ENCODE assay signal across 8 cellular contexts in the genomic region with DNA sequence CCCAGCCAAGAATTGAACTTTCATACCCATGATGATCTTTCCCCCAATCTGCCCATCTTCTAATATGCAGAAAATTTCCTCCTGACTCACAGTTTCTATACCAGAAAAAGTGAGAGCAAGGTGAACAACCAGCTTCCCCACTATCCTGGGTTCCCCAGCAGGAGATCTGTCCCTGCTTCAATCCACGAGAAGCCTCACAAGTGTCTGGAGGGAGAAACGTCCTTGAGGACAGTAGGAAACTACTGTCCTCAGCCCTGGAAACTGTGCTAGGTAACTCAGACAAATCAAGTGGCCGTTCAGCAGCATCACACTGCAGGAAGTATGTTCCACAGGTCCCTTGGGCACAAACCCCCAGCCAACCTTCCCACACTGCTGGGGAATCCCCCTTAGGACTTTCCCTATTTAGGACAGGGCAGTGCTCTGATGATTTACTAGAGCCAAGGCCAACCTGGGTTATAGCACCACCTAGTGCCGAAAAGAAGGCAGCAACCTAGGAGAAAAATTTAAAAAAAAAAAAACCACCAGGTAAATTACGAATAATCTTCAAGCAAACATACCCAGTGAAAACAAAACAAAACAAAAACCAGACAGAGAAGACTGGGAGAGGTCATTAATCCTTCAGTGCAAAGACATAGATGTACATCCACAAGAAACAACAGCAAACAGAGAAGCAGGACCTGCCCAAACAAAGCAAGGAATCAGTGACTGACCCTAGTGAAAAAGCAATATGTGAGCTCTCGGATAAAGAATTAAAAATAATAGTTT. TPM values are rescaled to one million over a fixed set of nuclear protein-coding genes. Genes with fewer than 3 reads are reported as not detected.
A peak's percentile ranks its signal among the peaks of the same experiment; 100 is the strongest.
DNase-seq lines count a peak whose midpoint lies in the region; ATAC-seq and TF ChIP-seq lines count a peak whose summit lies in the region.

No MANE protein-coding gene starts in this region.

- in situ Hi-C loops in SK-MEL-5 (cut with HindIII; ENCODE audit: low pct_unique_long_range_greater_than_20kb, low sequenced_read_pairs) = no loop called here

- H3K36me3 Mint-ChIP-seq in activated T-cell treated with anti-CD3 and anti-CD28 coated beads, Interleukin-2, amount 50 U/mL, for 4 hours (ENCODE audit: insufficient read depth) = no peaks in the 10 kb centered on the region

- no peak overlapping the region for H3K4me3 Mint-ChIP-seq in activated T-cell treated with anti-CD3 and anti-CD28 coated beads, Interleukin-2, amount 50 U/mL, for 4 hours

- H3K27me3 Mint-ChIP-seq in activated T-cell treated with anti-CD3 and anti-CD28 coated beads, Interleukin-2, amount 50 U/mL, for 4 hours (ENCODE audit: low read depth) = peaks cover 19% of the 10 kb centered on the region

- peak; percentile 32 to 43 for ATAC-seq in activated T-cell treated with anti-CD3 and anti-CD28 coated beads, Interleukin-2, amount 50 U/mL, for 4 hours
- ATAC-seq in GM19397 (IDR thresholded peaks at IDR 0.05; ENCODE audit: unreplicated experiment) (peak; percentile 100), HG03280 (IDR thresholded peaks at IDR 0.05; ENCODE audit: unreplicated experiment) (peak; percentile 92)

- no peak for DNase-seq in activated T-cell treated with anti-CD3 and anti-CD28 coated beads, Interleukin-2, amount 50 U/mL, for 4 hours
- DNase-seq in activated T-cell treated with anti-CD3 and anti-CD28 coated beads for 4 hours (no peak), SK-MEL-5 (ENCODE audit: low read depth, low spot score) (peak; percentile 63), epithelial cell of esophagus (ENCODE audit: low read depth) (peak; percentile 63), non-pigmented ciliary epithelial cell (ENCODE audit: low read depth) (peak; percentile 9), epidermal melanocyte (ENCODE audit: insufficient read length, low spot score) (no peak)

- no peaks in the 10 kb centered on the region for H3K4me1 Mint-ChIP-seq in activated T-cell treated with anti-CD3 and anti-CD28 coated beads, Interleukin-2, amount 50 U/mL, for 4 hours (ENCODE audit: low read depth)

- H3K9me3 Mint-ChIP-seq in activated T-cell treated with anti-CD3 and anti-CD28 coated beads, Interleukin-2, amount 50 U/mL, for 4 hours = peaks cover 6% of the 10 kb centered on the region

- no peak overlapping the region for H3K4me3 ChIP-seq in epithelial cell of esophagus (ENCODE audit: low read length)

- peak; percentile 88 for TF ChIP-seq CTCF in epithelial cell of esophagus (IDR thresholded peaks at IDR 0.05; ENCODE audit: insufficient read depth, low read depth, low read length, missing control alignments)

RNA-seq across cellular contexts. Expression of a gene that starts 36.0 kb away (rescaled TPM):
- total RNA-seq in activated T-cell treated with anti-CD3 and anti-CD28 coated beads, Interleukin-2, amount 50 U/mL, for 4 hours = not detected
- total RNA-seq in SK-MEL-5 (2014; rRNA removed; shearing (Covaris generic)) = 0.11 TPM in 1 of 2 replicates, not detected in the other
- 0.05 TPM in 1 of 2 replicates, not detected in the other for polyA plus RNA-seq in SK-MEL-5 (2015; cell fraction: cytosol; rRNA removed)
- polyA plus RNA-seq in SK-MEL-5 (2015; cell fraction: nucleus; rRNA removed) = 0.41 and 0.57 TPM in 2 replicates

RNA-seq across cellular contexts. Expression of a gene that starts 54.6 kb away (rescaled TPM):
- not detected for total RNA-seq in activated T-cell treated with anti-CD3 and anti-CD28 coated beads, Interleukin-2, amount 50 U/mL, for 4 hours
- total RNA-seq in SK-MEL-5 (2014; rRNA removed; shearing (Covaris generic)) = not detected in 2 replicates
- polyA plus RNA-seq in SK-MEL-5 (2015; cell fraction: cytosol; rRNA removed) = not detected in 2 replicates
- polyA plus RNA-seq in SK-MEL-5 (2015; cell fraction: nucleus; rRNA removed) = not detected in 2 replicates

Comparison
In these comparisons a context has a peak if more than half of its experiments do, and no peak if none do; other contexts are left out.
1. ATAC-seq: peak in every context shown above with its lines; median percentile 100 in GM19397; 92 in HG03280; 38 in activated T-cell treated with anti-CD3 and anti-CD28 coated beads, Interleukin-2, amount 50 U/mL, for 4 hours.
2. DNase-seq: peak in SK-MEL-5 (single experiment), epithelial cell of esophagus (single experiment) and non-pigmented ciliary epithelial cell (single experiment); none in activated T-cell treated with anti-CD3 and anti-CD28 coated beads, Interleukin-2, amount 50 U/mL, for 4 hours (single experiment), activated T-cell treated with anti-CD3 and anti-CD28 coated beads for 4 hours (single experiment) and epidermal melanocyte (single experiment).